14 cellular contexts compared by ENCODE assay signal in genomic region chrX:103999234-103999633, GRCh38. TPM values are rescaled to one million over a fixed set of nuclear protein-coding genes. Genes with fewer than 3 reads are reported as not detected.
DNase-seq lines count a peak whose midpoint lies in the region; ATAC-seq lines count a peak whose summit lies in the region.
"Had no signal": no experiment of that assay in that cellular context is flagged by ENCODE, and none has a peak within 500 bp of the region (broad histone marks: within the 10 kb centered on the region; RNA-seq: fewer than 3 reads in every experiment).

No MANE protein-coding gene starts in this region.

- H3K27ac ChIP-seq in neuronal stem cell (replicated peaks; ENCODE audit: low read length): no peak overlapping the region
- H3K27ac ChIP-seq: parathyroid adenoma had no signal

- no CpG with 5 or more reads among the region's 5 CpGs for WGBS in neuronal stem cell (ENCODE audit: extremely low coverage in 2 of 2, insufficient read length in 2 of 2, insufficient replicate concordance in 1 of 2), 2 donors

- H3K4me3 ChIP-seq in neuronal stem cell (ENCODE audit: low read length in 2 of 2): no peak overlapping the region

- H3K4me2 ChIP-seq in neuronal stem cell (ENCODE audit: insufficient read depth, low read length, poor library complexity, severe bottlenecking): no peak overlapping the region

- H2AK5ac ChIP-seq in neuronal stem cell (ENCODE audit: low read depth, low read length): no peak overlapping the region

- no peak overlapping the region for H2BK12ac ChIP-seq in neuronal stem cell (ENCODE audit: low read length)

- DNase-seq in GM19238 (ENCODE audit: insufficient read length, low spot score) (no peak), neuronal stem cell (ENCODE audit: low spot score) (no peak), OCI-M2 (lab: John Stamatoyannopoulos, UW; ENCODE audit: unreplicated experiment) (no peak)
- no peak for DNase-seq in NK-92 treated with Interleukin-12 subunit alpha and Interleukin-12 subunit beta, amount 100 ng/mL, for 24 hours (lab: John Stamatoyannopoulos, UW)
- DNase-seq: activated CD4-positive, CD25-positive, alpha-beta regulatory T cell treated with anti-CD3 and anti-CD28 coated beads, Interleukin-2, amount 50 U/mL, for 72 hours; H9; kidney glomerular epithelial cell; NCI-H2081 treated with DMSO at 0.1 percent for 48 hours; NCI-H82 had no signal

- no peak overlapping the region for H2BK120ac ChIP-seq in neuronal stem cell (ENCODE audit: low read depth, low read length)

- no peak overlapping the region for H4K8ac ChIP-seq in neuronal stem cell (ENCODE audit: low read depth, low read length)

- H2BK15ac ChIP-seq in neuronal stem cell (ENCODE audit: low read length): no peak overlapping the region

- H3K36me3 ChIP-seq in neuronal stem cell (replicated peaks in 1 of 2; ENCODE audit: control insufficient read depth in 2 of 2, insufficient read depth in 2 of 2, low read length in 2 of 2): no peaks in the 10 kb centered on the region

- ATAC-seq in GM18498 (IDR thresholded peaks at IDR 0.05; ENCODE audit: unreplicated experiment): peak; percentile 82
- ATAC-seq in GM19463 (IDR thresholded peaks at IDR 0.05; ENCODE audit: unreplicated experiment): peak; percentile 79
- ATAC-seq in HG02759 (IDR thresholded peaks at IDR 0.05; ENCODE audit: unreplicated experiment): peak; percentile 85
- peak; percentile 57 for ATAC-seq in HG03280 (IDR thresholded peaks at IDR 0.05; ENCODE audit: unreplicated experiment)

- H3K9me3 ChIP-seq in neuronal stem cell (replicated peaks in 1 of 2; ENCODE audit: control insufficient read depth in 2 of 2, insufficient read depth in 1 of 2, low read depth in 1 of 2, low read length in 2 of 2): no peaks in the 10 kb centered on the region

- H3K23ac ChIP-seq in neuronal stem cell (ENCODE audit: low read depth, low read length, poor library complexity): no peak overlapping the region

- H3K27me3 ChIP-seq in neuronal stem cell (ENCODE audit: control insufficient read depth in 3 of 3, insufficient read depth in 3 of 3, low read depth in 1 of 3, low read length in 3 of 3): peaks cover 0 to 44% (median 0%) of the 10 kb centered on the region in 3 experiments

- no peaks in the 10 kb centered on the region for H3K4me1 ChIP-seq in neuronal stem cell (ENCODE audit: control insufficient read depth in 2 of 2, insufficient read depth in 1 of 2, low read depth in 1 of 2, low read length in 2 of 2)
- H3K4me1 ChIP-seq: parathyroid adenoma had no signal

- no peaks in the 10 kb centered on the region for H3K79me1 ChIP-seq in neuronal stem cell (ENCODE audit: low read depth, low read length)

- no peak overlapping the region for H2BK5ac ChIP-seq in neuronal stem cell (ENCODE audit: low read length)

- no peak overlapping the region for H3K14ac ChIP-seq in neuronal stem cell (ENCODE audit: low read length)

- H3K4ac ChIP-seq in neuronal stem cell (ENCODE audit: low read length): no peak overlapping the region

- H2AFZ ChIP-seq in neuronal stem cell (ENCODE audit: low read length): no peak overlapping the region
- H2AFZ ChIP-seq: parathyroid adenoma had no signal

- H4K91ac ChIP-seq in neuronal stem cell (ENCODE audit: low read depth, low read length, poor library complexity): no peak overlapping the region

- no peak overlapping the region for H3K18ac ChIP-seq in neuronal stem cell (ENCODE audit: low read length)

- no peak overlapping the region for H3K9ac ChIP-seq in neuronal stem cell (ENCODE audit: low read depth, low read length, poor library complexity)
- H3K9ac ChIP-seq: parathyroid adenoma had no signal

RNA-seq across cellular contexts. Expression of gene H2BW1, which starts 14.3 kb away (rescaled TPM):
- polyA plus RNA-seq in neuronal stem cell (2013, experiment 1 of 2): not detected
- not detected for polyA plus RNA-seq in neuronal stem cell (2013, experiment 2 of 2)

RNA-seq across cellular contexts. Expression of gene TMSB15B, which starts 36.8 kb away (rescaled TPM):
- 30.6 TPM for polyA plus RNA-seq in neuronal stem cell (2013, experiment 1 of 2)
- 32.1 TPM for polyA plus RNA-seq in neuronal stem cell (2013, experiment 2 of 2)

RNA-seq across cellular contexts. Expression of gene H2BW2, which starts 40.5 kb away (rescaled TPM):
- polyA plus RNA-seq in neuronal stem cell (2013, experiment 1 of 2): 0.11 TPM
- not detected for polyA plus RNA-seq in neuronal stem cell (2013, experiment 2 of 2)
